Comparison of ENCODE assay signal across 20 cellular contexts in genomic region chr2:236657801-236658200, GRCh38.
DNase-seq lines count a peak whose midpoint lies in the region; ATAC-seq, FAIRE-seq and TF ChIP-seq lines count a peak whose summit lies in the region.
"Had no signal": no experiment of that assay in that cellular context is flagged by ENCODE, and none has a peak within 500 bp of the region (broad histone marks: within the 10 kb centered on the region; RNA-seq: fewer than 3 reads in every experiment).

No MANE protein-coding gene starts in this region.

- no peak overlapping the region for H4K5ac ChIP-seq in IMR-90 (ENCODE audit: low read depth, low read length)

- 42% methylated on average over 4 of the region's 4 CpGs for WGBS in A549 (ENCODE audit: missing lambda C conversion rate)
- no CpG with 5 or more reads among the region's 4 CpGs for WGBS in IMR-90 (ENCODE audit: extremely low coverage in 2 of 2, insufficient read length in 1 of 2), 2 experiments
- WGBS in trophoblast cell (ENCODE audit: extremely low coverage, insufficient coverage, insufficient read length) = no CpG with 5 or more reads among the region's 4 CpGs

- H3K27me3 ChIP-seq in IMR-90 (ENCODE audit: control insufficient read depth, insufficient read depth, low read length) = peaks cover 5% of the 10 kb centered on the region
- H3K27me3 ChIP-seq in trophoblast cell (ENCODE audit: insufficient read depth, low read length) = no peaks in the 10 kb centered on the region
- H3K27me3 ChIP-seq: SJSA1 had no signal

- no peak overlapping the region for H4K12ac ChIP-seq in trophoblast cell (ENCODE audit: low read depth, low read length)

- H3K4ac ChIP-seq in IMR-90 (ENCODE audit: low read depth, low read length) (0 out of 2 replicates have a peak overlapping the region, but pooled peaks have one; percentile 33), trophoblast cell (ENCODE audit: low read depth, low read length) (no peak overlapping the region)

- no peak overlapping the region for H4K8ac ChIP-seq in IMR-90 (ENCODE audit: low read depth in 2 of 2, low read length in 2 of 2)
- peak overlapping the region; percentile 7 for H4K8ac ChIP-seq in trophoblast cell (ENCODE audit: low read depth, low read length)

- H3K9me3 Mint-ChIP-seq in activated naive CD4-positive, alpha-beta T cell treated with anti-CD3 and anti-CD28 coated beads, Interleukin-2, amount 50 U/mL, for 72 hours = no peaks in the 10 kb centered on the region

- H3K36me3 ChIP-seq in IMR-90 (ENCODE audit: control insufficient read depth, insufficient read depth, low read length) (no peaks in the 10 kb centered on the region), trophoblast cell (ENCODE audit: control insufficient read depth in 1 of 2, insufficient read depth in 2 of 2, low read length in 2 of 2) (no peaks in the 10 kb centered on the region)
- H3K36me3 ChIP-seq: HAP-1, SJSA1 had no signal

- H3K79me2 ChIP-seq in trophoblast cell (ENCODE audit: control insufficient read depth, insufficient read depth, low read length, poor library complexity) = peaks cover 2% of the 10 kb centered on the region

- no peak overlapping the region for H2BK15ac ChIP-seq in IMR-90 (ENCODE audit: low read depth, low read length)

- peak overlapping the region; percentile 3 to 88; a peak in 2 of 6 replicates for H3K27ac ChIP-seq in A549
- no peak overlapping the region for H3K27ac ChIP-seq in IMR-90 (ENCODE audit: insufficient read depth, low read length)
- H3K27ac ChIP-seq in coronary artery = no peak overlapping the region
- no peak overlapping the region for H3K27ac ChIP-seq in trophoblast cell (ENCODE audit: low read depth, low read length)
- H3K27ac ChIP-seq: PC-9, SJSA1 had no signal

- H4K91ac ChIP-seq in IMR-90 (ENCODE audit: insufficient read depth, low read depth, low read length) = no peak overlapping the region
- H4K91ac ChIP-seq in trophoblast cell (ENCODE audit: low read depth, low read length) = peak overlapping the region; percentile 46

- TF ChIP-seq EP300 in A549 (IDR thresholded peaks at IDR 0.05) = no peak

- ATAC-seq in A549 (no peak), IMR-90 (ENCODE audit: low read depth) (peak; percentile 58), left colon (no peak)
- ATAC-seq in activated naive CD4-positive, alpha-beta T cell treated with anti-CD3 and anti-CD28 coated beads, Interleukin-2, amount 50 U/mL, for 72 hours = no peak
- ATAC-seq: K562 had no signal

- peak overlapping the region; percentile 96 for H2BK12ac ChIP-seq in trophoblast cell (ENCODE audit: low read length)

- H3K4me1 ChIP-seq in A549 (peaks cover 35% of the 10 kb centered on the region), IMR-90 (ENCODE audit: control insufficient read depth, insufficient read depth, low read length) (peaks cover 7% of the 10 kb centered on the region; the same call in 1 of the 2 replicates), trophoblast cell (ENCODE audit: control insufficient read depth in 1 of 2, insufficient read depth in 2 of 2, low read length in 2 of 2) (peaks cover 18 to 22% of the 10 kb centered on the region in 2 experiments)
- H3K4me1 ChIP-seq: HAP-1 had no signal

- no peak overlapping the region for H2AK9ac ChIP-seq in IMR-90 (replicated peaks; ENCODE audit: low read depth, low read length, poor library complexity)

- TF ChIP-seq CTCF in A549 (IDR thresholded peaks at IDR 0.05) = no peak
- TF ChIP-seq CTCF in IMR-90 (conservative IDR thresholded peaks at IDR 0.05; ENCODE audit: low read depth, low read length) = no peak
- TF ChIP-seq CTCF in coronary artery (IDR thresholded peaks at IDR 0.05) = no peak

- H4K20me1 ChIP-seq in IMR-90 (ENCODE audit: insufficient read depth, low read length) = no peaks in the 10 kb centered on the region

- no peaks in the 10 kb centered on the region for H3K36me3 Mint-ChIP-seq in activated naive CD4-positive, alpha-beta T cell treated with anti-CD3 and anti-CD28 coated beads, Interleukin-2, amount 50 U/mL, for 72 hours
- H3K36me3 Mint-ChIP-seq: CD14-positive monocyte had no signal

- no peak overlapping the region for H3K9ac ChIP-seq in IMR-90 (ENCODE audit: low read depth, low read length)
- no peak overlapping the region for H3K9ac ChIP-seq in trophoblast cell (ENCODE audit: low read length)

- H2BK120ac ChIP-seq in IMR-90 (ENCODE audit: low read depth, low read length) (0 out of 2 replicates have a peak overlapping the region, but pooled peaks have one; percentile 4), trophoblast cell (ENCODE audit: insufficient read depth, low read length, poor library complexity) (peak overlapping the region; percentile 80)

- TF ChIP-seq POLR2A in A549 (IDR thresholded peaks at IDR 0.05; ENCODE audit: low read length) (no peak), IMR-90 (IDR thresholded peaks at IDR 0.05; ENCODE audit: low read depth, low read length) (no peak)

- no TSS peak for BruUV-seq in IMR-90 (replicated peaks; lab: Mats Ljungman, UMichigan)

- H2AK5ac ChIP-seq in IMR-90 (ENCODE audit: low read depth, low read length) (no peak overlapping the region), trophoblast cell (ENCODE audit: low read length) (peak overlapping the region; percentile 26)

- CTCF ChIA-PET in A549 (lab: Yijun Ruan, JAX) = interaction anchor here (1.0 to 1.3 kb wide), 2 partner anchors 8 to 116 kb away, joined by 3 to 4 read pairs; no protein-coding TSS in a partner anchor
- CTCF ChIA-PET in IMR-90 (lab: Yijun Ruan, JAX) = no interaction called here

- H3K27ac Mint-ChIP-seq in activated naive CD4-positive, alpha-beta T cell treated with anti-CD3 and anti-CD28 coated beads, Interleukin-2, amount 50 U/mL, for 72 hours = no peak overlapping the region
- H3K27ac Mint-ChIP-seq: CD14-positive monocyte had no signal

- H3K79me1 ChIP-seq in IMR-90 (ENCODE audit: low read depth in 1 of 2, low read length in 2 of 2) = no peaks in the 10 kb centered on the region
- peaks cover 39% of the 10 kb centered on the region for H3K79me1 ChIP-seq in trophoblast cell (ENCODE audit: low read length)

- H3K18ac ChIP-seq in IMR-90 (ENCODE audit: low read depth, low read length) = no peak overlapping the region
- H3K18ac ChIP-seq in trophoblast cell (ENCODE audit: low read length) = no peak overlapping the region

- in situ Hi-C loops in IMR-90 (cut with MboI; ENCODE audit: low sequenced_read_pairs) = no loop called here

- H3K9me1 ChIP-seq in IMR-90 (ENCODE audit: insufficient read depth, low read length) = no peaks in the 10 kb centered on the region

- no peak overlapping the region for H3K4me2 ChIP-seq in A549
- no peak overlapping the region for H3K4me2 ChIP-seq in IMR-90 (ENCODE audit: low read depth, low read length)
- H3K4me2 ChIP-seq in trophoblast cell (ENCODE audit: low read length) = no peak overlapping the region
- H3K4me2 ChIP-seq: PC-9 had no signal

- H2BK5ac ChIP-seq in IMR-90 (ENCODE audit: low read depth, low read length, poor library complexity, severe bottlenecking) (no peak overlapping the region), trophoblast cell (ENCODE audit: low read depth, low read length, poor library complexity) (peak overlapping the region; percentile 71)

- TF ChIP-seq RAD21 in A549 (conservative IDR thresholded peaks at IDR 0.05 in 1 of 2, IDR thresholded peaks at IDR 0.05 in 1 of 2) = no peak
- no peak for TF ChIP-seq RAD21 in IMR-90 (IDR thresholded peaks at IDR 0.05; ENCODE audit: low read length)

- H2AFZ ChIP-seq in IMR-90 (replicated peaks; ENCODE audit: low read length, poor library complexity) (no peak overlapping the region), trophoblast cell (ENCODE audit: insufficient read depth, low read length, poor library complexity) (no peak overlapping the region)
- H2AFZ ChIP-seq: PC-9 had no signal

- no peak overlapping the region for H3K56ac ChIP-seq in IMR-90 (ENCODE audit: extremely low read depth, insufficient read depth, low read length)

- H3K14ac ChIP-seq in IMR-90 (replicated peaks; ENCODE audit: low read depth, low read length) (no peak overlapping the region), trophoblast cell (ENCODE audit: low read length) (peak overlapping the region; percentile 66)

- H3K23ac ChIP-seq in IMR-90 (ENCODE audit: low read depth, low read length) (no peak overlapping the region), trophoblast cell (ENCODE audit: low read length) (no peak overlapping the region)

- H3K9me3 ChIP-seq in A549 (no peaks in the 10 kb centered on the region), IMR-90 (ENCODE audit: control insufficient read depth, insufficient read depth, low read length) (peaks cover 2% of the 10 kb centered on the region; the same call in 1 of the 2 replicates), trophoblast cell (ENCODE audit: insufficient read depth, low read depth, low read length) (peaks cover 4% of the 10 kb centered on the region)
- H3K9me3 ChIP-seq: HAP-1, SJSA1 had no signal

- POLR2A ChIA-PET in A549 (lab: Yijun Ruan, JAX) (no interaction called here), IMR-90 (lab: Charles Lee; ENCODE audit: unreplicated experiment) (no interaction called here)

- dilution Hi-C loops in IMR-90 (cut with HindIII; ENCODE audit: low sequenced_read_pairs, unreplicated experiment) = no loop called here

- intact Hi-C loops in IMR-90 (cut with micrococcal nuclease) (no loop called here), left colon (cut with DNase I, micrococcal nuclease) (no loop called here)

- no peak overlapping the region for H2BK20ac ChIP-seq in IMR-90 (ENCODE audit: low read depth, low read length)

- H3K4me3 ChIP-seq in A549 (no peak overlapping the region), IMR-90 (ENCODE audit: insufficient read depth, low read depth, low read length) (no peak overlapping the region), coronary artery (no peak overlapping the region), trophoblast cell (ENCODE audit: low read depth, low read length) (no peak overlapping the region)
- H3K4me3 ChIP-seq: HAP-1, K562, PC-9, SJSA1 had no signal

- no peak for DNase-seq in A549 (ENCODE audit: low read depth in 1 of 2, low spot score in 1 of 2)
- DNase-seq in IMR-90 = no peak
- DNase-seq in coronary artery (ENCODE audit: low spot score) = peak; percentile 29
- no peak for DNase-seq in trophoblast cell
- DNase-seq in activated naive CD4-positive, alpha-beta T cell treated with anti-CD3 and anti-CD28 coated beads, Interleukin-2, amount 50 U/mL, for 72 hours (ENCODE audit: low spot score in 2 of 2) = no peak
- no peak for DNase-seq in NCI-H524 treated with DMSO at 0.1 percent for 48 hours (lab: John Stamatoyannopoulos, UW)
- DNase-seq in left colon = no peak
- DNase-seq: AML-193, DMS 273 treated with DMSO at 0.1 percent for 48 hours, NCI-H1436, NCI-H2029, NCI-H2171, NCI-H446, NCI-H748 treated with DMSO at 0.1 percent for 48 hours had no signal

- FAIRE-seq in A549 (lab: Jason Lieb, UNC) = no peak
- FAIRE-seq: A204.1, K562 had no signal

TF ChIP-seq in A549, 52 proteins besides CTCF, POLR2A, EP300 and RAD21 (continues in another document):
- TF ChIP-seq NFE2L2 (conservative IDR thresholded peaks at IDR 0.05; ENCODE audit: low read length) = no peak

Comparison
In these comparisons a context has a peak if more than half of its experiments do, and no peak if none do; other contexts are left out.
1. H3K27ac ChIP-seq: peak in A549 (2 of 2); none in IMR-90 (single experiment), coronary artery (0 of 2) and trophoblast cell (single experiment).